Comparison of ENCODE assay signal across 9 cellular contexts in genomic region chr1:19811206-19811851, GRCh38. TPM values are rescaled to one million over a fixed set of nuclear protein-coding genes. Genes with fewer than 3 reads are reported as not detected.
DNase-seq lines count a peak whose midpoint lies in the region; ATAC-seq, FAIRE-seq and TF ChIP-seq lines count a peak whose summit lies in the region.
"Had no signal": no experiment of that assay in that cellular context is flagged by ENCODE, and none has a peak within 500 bp of the region (broad histone marks: within the 10 kb centered on the region; RNA-seq: fewer than 3 reads in every experiment).

No MANE protein-coding gene starts in this region.

- no peak for ATAC-seq in GM18867 (IDR thresholded peaks at IDR 0.05; ENCODE audit: unreplicated experiment)

- no peak overlapping the region for H3K9ac ChIP-seq in keratinocyte (ENCODE audit: control insufficient read depth, extremely low read depth, insufficient read depth, low read length)

- H3K4me3 ChIP-seq in keratinocyte (ENCODE audit: control insufficient read depth in 2 of 3, extremely low read depth in 1 of 3, insufficient read depth in 2 of 3, low read depth in 1 of 3, low read length in 3 of 3), result no peak overlapping the region

- H3K9me3 ChIP-seq in keratinocyte (ENCODE audit: control insufficient read depth, low read depth, low read length), result no peaks in the 10 kb centered on the region

- no peaks in the 10 kb centered on the region for H4K20me1 ChIP-seq in keratinocyte (ENCODE audit: control insufficient read depth, extremely low read depth, insufficient read depth, low read length)

- H3K9me1 ChIP-seq in keratinocyte (ENCODE audit: control insufficient read depth, extremely low read depth, insufficient read depth, low read length), result no peaks in the 10 kb centered on the region

- no peak overlapping the region for H2AFZ ChIP-seq in keratinocyte (ENCODE audit: control insufficient read depth, low read length)

- no peaks in the 10 kb centered on the region for H3K4me1 ChIP-seq in keratinocyte (ENCODE audit: control insufficient read depth, extremely low read depth, insufficient read depth, low read length)

- peak; percentile 32 for FAIRE-seq in keratinocyte (lab: Jason Lieb, UNC)
- FAIRE-seq: A204.1 had no signal

- H3K36me3 ChIP-seq in keratinocyte (ENCODE audit: control insufficient read depth in 2 of 2, extremely low read depth in 1 of 2, insufficient read depth in 2 of 2, low read length in 2 of 2), result no peaks in the 10 kb centered on the region

- peaks cover 9% of the 10 kb centered on the region for H3K27me3 ChIP-seq in keratinocyte (ENCODE audit: control insufficient read depth, extremely low read depth, insufficient read depth, low read length)

- no peaks in the 10 kb centered on the region for H3K79me2 ChIP-seq in keratinocyte (ENCODE audit: control insufficient read depth, insufficient read depth, low read length)

- TF ChIP-seq CTCF in keratinocyte (optimal IDR thresholded peaks at IDR 0.05 in 1 of 3, IDR thresholded peaks at IDR 0.05 in 1 of 3, conservative IDR thresholded peaks at IDR 0.05 in 1 of 3; ENCODE audit: extremely low read depth in 1 of 3, insufficient read depth in 2 of 3, low read length in 3 of 3), result peak; percentile 58 to 82 (median 81)

- DNase-seq in DMS 273 (lab: John Stamatoyannopoulos, UW; ENCODE audit: unreplicated experiment) (peak; percentile 56), DMS 273 treated with DMSO at 0.1 percent for 48 hours (lab: John Stamatoyannopoulos, UW) (no peak), RPMI8226 (peak; percentile 59), keratinocyte (ENCODE audit: low read depth, low spot score) (no peak), glomerular visceral epithelial cell (ENCODE audit: extremely low spot score) (no peak)
- DNase-seq in activated naive CD4-positive, alpha-beta T cell treated with anti-CD3 and anti-CD28 coated beads, Interleukin-2, amount 50 U/mL, for 16 hours, result peak; percentile 46
- peak; percentile 10 for DNase-seq in stimulated activated CD8-positive, alpha-beta memory T cell treated with anti-CD3 and anti-CD28 coated beads, Interleukin-15, amount 100 ng/mL, for 24 hours (ENCODE audit: low read depth)

- H3K4me2 ChIP-seq in keratinocyte (ENCODE audit: control insufficient read depth, extremely low read depth, insufficient read depth, low read depth, low read length), result no peak overlapping the region

- H3K27ac ChIP-seq in keratinocyte (ENCODE audit: control insufficient read depth, insufficient read depth, low read length), result no peak overlapping the region

- dilution Hi-C loops in keratinocyte (cut with MboI; ENCODE audit: extremely low pct_ligation_motif_present, low sequenced_read_pairs), result no loop called here

RNA-seq across cellular contexts. Expression of gene RNF186, which starts 3.8 kb away (rescaled TPM):
- not detected in 3 replicates for polyA plus RNA-seq in keratinocyte
- not detected for polyA plus RNA-seq in keratinocyte (2011; ENCODE audit: low read depth)
- polyA plus RNA-seq in keratinocyte (2011; cell fraction: cytosol; rRNA removed), result not detected in 2 replicates
- polyA plus RNA-seq in keratinocyte (2011; cell fraction: nucleus; rRNA removed), result not detected in 2 replicates
- not detected in 2 replicates for polyA plus RNA-seq in keratinocyte (2012; ENCODE audit: low replicate concordance)
- not detected in 3 replicates for polyA minus RNA-seq in keratinocyte
- polyA minus RNA-seq in keratinocyte (2011; cell fraction: cytosol; rRNA and poly(A)+ RNA removed), result not detected
- polyA minus RNA-seq in keratinocyte (2011; cell fraction: nucleus; rRNA and poly(A)+ RNA removed), result not detected in 2 replicates

RNA-seq across cellular contexts. Expression of gene TMCO4, which starts 11.6 kb away (rescaled TPM):
- polyA plus RNA-seq in keratinocyte, result 1.2 to 2.2 TPM (median 1.2 TPM) in 3 replicates
- polyA plus RNA-seq in keratinocyte (2011; ENCODE audit: low read depth), result 0.54 TPM
- 1.6 and 1.7 TPM in 2 replicates for polyA plus RNA-seq in keratinocyte (2011; cell fraction: cytosol; rRNA removed)
- polyA plus RNA-seq in keratinocyte (2011; cell fraction: nucleus; rRNA removed), result 2.0 and 2.4 TPM in 2 replicates
- polyA plus RNA-seq in keratinocyte (2012; ENCODE audit: low replicate concordance), result 0.52 and 2.2 TPM in 2 replicates
- polyA minus RNA-seq in keratinocyte, result 1.3 to 2.5 TPM (median 1.8 TPM) in 3 replicates
- polyA minus RNA-seq in keratinocyte (2011; cell fraction: cytosol; rRNA and poly(A)+ RNA removed), result 1.5 TPM
- 1.7 and 2.1 TPM in 2 replicates for polyA minus RNA-seq in keratinocyte (2011; cell fraction: nucleus; rRNA and poly(A)+ RNA removed)

Comparison
In these comparisons a context has a peak if more than half of its experiments do, and no peak if none do; other contexts are left out.
1. DNase-seq: peak in DMS 273 (single experiment), RPMI8226 (single experiment), activated naive CD4-positive, alpha-beta T cell treated with anti-CD3 and anti-CD28 coated beads, Interleukin-2, amount 50 U/mL, for 16 hours (single experiment) and stimulated activated CD8-positive, alpha-beta memory T cell treated with anti-CD3 and anti-CD28 coated beads, Interleukin-15, amount 100 ng/mL, for 24 hours (single experiment); none in DMS 273 treated with DMSO at 0.1 percent for 48 hours (single experiment), keratinocyte (single experiment) and glomerular visceral epithelial cell (single experiment).